ENCODE assay signal across 18 cellular contexts in genomic region chr2:74984017-74984416, GRCh38.
"Had no signal": no experiment of that assay in that cellular context is flagged by ENCODE, and none has a peak within 500 bp of the region (broad histone marks: within the 10 kb centered on the region; RNA-seq: fewer than 3 reads in every experiment).

No MANE protein-coding gene starts in this region.

- H3K27ac Mint-ChIP-seq: mesothelial cell of epicardium had no signal

- H3K4me3 ChIP-seq: coronary artery, dorsolateral prefrontal cortex, esophagus muscularis mucosa, gastroesophageal sphincter, heart right ventricle, left lung, lower lobe of right lung, mucosa of descending colon had no signal

- H3K9me3 ChIP-seq: esophagus muscularis mucosa, gastroesophageal sphincter, left lung, lower lobe of right lung, mucosa of descending colon had no signal

- ATAC-seq: foreskin keratinocyte, gastroesophageal sphincter, heart right ventricle, left cardiac atrium, left lung, left ventricle myocardium superior, lower lobe of right lung, mucosa of descending colon had no signal

- H3K4me1 ChIP-seq: esophagus muscularis mucosa, foreskin keratinocyte, gastroesophageal sphincter, left lung had no signal

- H3K27me3 ChIP-seq: dorsolateral prefrontal cortex, esophagus muscularis mucosa, foreskin keratinocyte, gastroesophageal sphincter, heart right ventricle, left lung had no signal

- DNase-seq: dermis blood vessel endothelial cell; dorsolateral prefrontal cortex; effector CD4-positive, alpha-beta T cell; effector memory CD4-positive, alpha-beta T cell; foreskin keratinocyte; head of caudate nucleus; heart right ventricle; hippocampal formation; left cardiac atrium; left lung; left ventricle myocardium superior; lower lobe of right lung; mesenchymal stem cell; mucosa of descending colon had no signal

- H3K4me3 Mint-ChIP-seq: mesothelial cell of epicardium had no signal

- H3K27ac ChIP-seq: coronary artery, dorsolateral prefrontal cortex, esophagus muscularis mucosa, foreskin keratinocyte, gastroesophageal sphincter, heart right ventricle, left lung, lower lobe of right lung had no signal

- H3K36me3 ChIP-seq: esophagus muscularis mucosa, gastroesophageal sphincter, heart right ventricle, left lung, lower lobe of right lung had no signal
